ENCODE assay signal across 18 cellular contexts in the genomic region with DNA sequence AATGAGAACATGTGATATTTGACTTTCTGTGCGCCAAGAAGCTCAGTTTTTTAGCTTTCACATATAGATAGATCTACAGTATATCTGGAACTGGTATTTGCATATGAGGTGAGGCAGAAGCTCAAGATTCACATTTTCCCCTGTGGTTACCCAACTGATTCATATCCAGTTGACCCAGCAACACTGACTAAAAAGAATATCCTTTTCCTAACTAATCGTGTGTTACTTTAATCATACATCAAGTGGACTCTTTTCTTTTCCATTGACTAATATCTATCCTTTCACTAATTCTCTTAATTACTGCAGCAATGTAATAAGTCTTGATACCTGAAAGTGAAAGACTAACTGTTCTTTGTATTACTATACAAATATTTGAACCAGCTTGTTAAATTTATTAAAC.
DNase-seq lines count a peak whose midpoint lies in the region; ATAC-seq, FAIRE-seq and TF ChIP-seq lines count a peak whose summit lies in the region.
"Had no signal": no experiment of that assay in that cellular context is flagged by ENCODE, and none has a peak within 500 bp of the region (broad histone marks: within the 10 kb centered on the region; RNA-seq: fewer than 3 reads in every experiment).

No MANE protein-coding gene starts in this region.

- peak overlapping the region; percentile 21 for H3K27ac Mint-ChIP-seq in activated CD4-positive, alpha-beta T cell treated with anti-CD3 and anti-CD28 coated beads, Interleukin-2, amount 10 ng/mL, durations not matched to agents 24 days and 14 days
- H3K27ac Mint-ChIP-seq in effector memory CD8-positive, alpha-beta T cell: no peak overlapping the region
- H3K27ac Mint-ChIP-seq in CD8-positive, alpha-beta T cell: no peak overlapping the region
- H3K27ac Mint-ChIP-seq: neural progenitor cell had no signal

- in situ Hi-C loops in GM12878 (cut with MboI): no loop called here

- FAIRE-seq in GM12878 (lab: Jason Lieb, UNC): no peak

- no peaks in the 10 kb centered on the region for H4K20me1 ChIP-seq in GM12878 (ENCODE audit: control insufficient read depth, insufficient read depth)

- H3K27ac ChIP-seq in GM12878 (ENCODE audit: control insufficient read depth, insufficient read depth): no peak overlapping the region
- H3K27ac ChIP-seq in CD8-positive, alpha-beta T cell (ENCODE audit: low read depth, low read length): no peak overlapping the region
- H3K27ac ChIP-seq: C4-2B, gastroesophageal sphincter, HL-60, neural progenitor cell, PC-9 had no signal

- peaks cover 2% of the 10 kb centered on the region for H3K27me3 Mint-ChIP-seq in activated CD4-positive, alpha-beta T cell treated with anti-CD3 and anti-CD28 coated beads, Interleukin-2, amount 10 ng/mL, durations not matched to agents 24 days and 14 days
- H3K27me3 Mint-ChIP-seq in effector memory CD8-positive, alpha-beta T cell: no peaks in the 10 kb centered on the region
- H3K27me3 Mint-ChIP-seq in CD8-positive, alpha-beta T cell (ENCODE audit: low read depth): no peaks in the 10 kb centered on the region

- H3K4me1 Mint-ChIP-seq in activated CD4-positive, alpha-beta T cell treated with anti-CD3 and anti-CD28 coated beads, Interleukin-2, amount 10 ng/mL, durations not matched to agents 24 days and 14 days: peaks cover 40% of the 10 kb centered on the region
- H3K4me1 Mint-ChIP-seq in effector memory CD8-positive, alpha-beta T cell (ENCODE audit: low read depth in 2 of 2): peaks cover 26 to 32% of the 10 kb centered on the region in 2 donors
- peaks cover 31% of the 10 kb centered on the region for H3K4me1 Mint-ChIP-seq in CD8-positive, alpha-beta T cell (ENCODE audit: low read depth)
- H3K4me1 Mint-ChIP-seq: neural progenitor cell had no signal

- no peak for TF ChIP-seq RAD21 in GM12878 (IDR thresholded peaks at IDR 0.05; ENCODE audit: insufficient read depth, low read depth, low read length)

- peaks cover 30% of the 10 kb centered on the region for H3K9me3 Mint-ChIP-seq in activated CD4-positive, alpha-beta T cell treated with anti-CD3 and anti-CD28 coated beads, Interleukin-2, amount 10 ng/mL, durations not matched to agents 24 days and 14 days
- peaks cover 0 to 4% of the 10 kb centered on the region in 2 donors for H3K9me3 Mint-ChIP-seq in effector memory CD8-positive, alpha-beta T cell
- peaks cover 23% of the 10 kb centered on the region for H3K9me3 Mint-ChIP-seq in CD8-positive, alpha-beta T cell

- 2% methylated on average over 2 of the region's 2 CpGs for WGBS in GM12878 (ENCODE audit: insufficient coverage, insufficient replicate concordance, low lambda C conversion rate, missing lambda C conversion rate)

- no peaks in the 10 kb centered on the region for H3K27me3 ChIP-seq in GM12878 (replicated peaks in 1 of 2; ENCODE audit: control insufficient read depth in 2 of 2, insufficient read depth in 2 of 2, low read length in 1 of 2)
- H3K27me3 ChIP-seq in CD8-positive, alpha-beta T cell (ENCODE audit: insufficient read depth, low read length): no peaks in the 10 kb centered on the region
- H3K27me3 ChIP-seq: gastroesophageal sphincter, neural progenitor cell had no signal

- SMC1A ChIA-PET in GM12878 (lab: Charles Lee; ENCODE audit: uncharacterized antibody, unreplicated experiment): no interaction called here

- H3K4me3 ChIP-seq in GM12878: no peak overlapping the region
- no peak overlapping the region for H3K4me3 ChIP-seq in CD8-positive, alpha-beta T cell (ENCODE audit: low read depth, low read length)
- H3K4me3 ChIP-seq: gastroesophageal sphincter, neural progenitor cell, PC-9 had no signal

- H2AFZ ChIP-seq in GM12878 (ENCODE audit: control insufficient read depth, low read depth, low read length): no peak overlapping the region
- H2AFZ ChIP-seq: neural progenitor cell, PC-9 had no signal

- peaks cover 28% of the 10 kb centered on the region for H3K36me3 Mint-ChIP-seq in activated CD4-positive, alpha-beta T cell treated with anti-CD3 and anti-CD28 coated beads, Interleukin-2, amount 10 ng/mL, durations not matched to agents 24 days and 14 days (ENCODE audit: low read depth)
- H3K36me3 Mint-ChIP-seq in effector memory CD8-positive, alpha-beta T cell (ENCODE audit: insufficient read depth): no peaks in the 10 kb centered on the region
- H3K36me3 Mint-ChIP-seq in CD8-positive, alpha-beta T cell: peaks cover 17% of the 10 kb centered on the region

- TF ChIP-seq POLR2A in GM12878 (IDR thresholded peaks at IDR 0.05; ENCODE audit: low read depth, low read length): no peak

- POLR2A ChIA-PET in GM12878 (lab: Charles Lee): no interaction called here
- POLR2A ChIA-PET in CD8-positive, alpha-beta T cell (lab: Charles Lee): no interaction called here

- peak in 1 of 2 experiments; percentile 31; a peak in 1 of 4 replicates for TF ChIP-seq EP300 in GM12878 (IDR thresholded peaks at IDR 0.05; ENCODE audit: borderline replicate concordance in 1 of 2, control insufficient read depth in 1 of 2, low read depth in 2 of 2, low read length in 2 of 2)

- ATAC-seq in GM21367 (IDR thresholded peaks at IDR 0.05; ENCODE audit: unreplicated experiment) (peak; percentile 65), HG03280 (IDR thresholded peaks at IDR 0.05; ENCODE audit: unreplicated experiment) (peak; percentile 78), GM12878 (peak; percentile 98)
- ATAC-seq in effector memory CD8-positive, alpha-beta T cell (replicated peaks): no peak
- ATAC-seq in CD8-positive, alpha-beta T cell: no peak
- ATAC-seq: gastroesophageal sphincter, right cardiac atrium had no signal

- H3K9me3 ChIP-seq in GM12878 (replicated peaks; ENCODE audit: control insufficient read depth, insufficient read depth, low read length): no peaks in the 10 kb centered on the region
- H3K9me3 ChIP-seq in CD8-positive, alpha-beta T cell (ENCODE audit: low read length): no peaks in the 10 kb centered on the region
- H3K9me3 ChIP-seq: SK-N-SH had no signal

- H3K9ac ChIP-seq in GM12878 (ENCODE audit: control insufficient read depth, insufficient read depth, low read length): no peak overlapping the region
- H3K9ac ChIP-seq: neural progenitor cell, SK-N-SH had no signal

- H3K79me2 ChIP-seq in GM12878 (ENCODE audit: control insufficient read depth, insufficient read depth, low read length): no peaks in the 10 kb centered on the region

- no peak for TF ChIP-seq CTCF in GM12878 (IDR thresholded peaks at IDR 0.05 in 2 of 3, conservative IDR thresholded peaks at IDR 0.05 in 1 of 3; ENCODE audit: control insufficient read depth in 2 of 3, extremely low read depth in 1 of 3, insufficient read depth in 1 of 3, low read depth in 3 of 3, low read length in 3 of 3)
- TF ChIP-seq CTCF in CD8-positive, alpha-beta T cell (IDR thresholded peaks at IDR 0.05): no peak

- no peaks in the 10 kb centered on the region for H3K4me1 ChIP-seq in GM12878 (ENCODE audit: control insufficient read depth, insufficient read depth, low read length)
- H3K4me1 ChIP-seq in CD8-positive, alpha-beta T cell (ENCODE audit: insufficient read depth, low read length): peaks cover 7% of the 10 kb centered on the region
- H3K4me1 ChIP-seq: gastroesophageal sphincter, neural progenitor cell had no signal

- H3K4me2 ChIP-seq in GM12878 (ENCODE audit: control insufficient read depth, insufficient read depth): no peak overlapping the region
- H3K4me2 ChIP-seq: neural progenitor cell, PC-9, SK-N-SH had no signal

- H3K36me3 ChIP-seq in GM12878 (ENCODE audit: control insufficient read depth in 2 of 2, insufficient read depth in 2 of 2, low read length in 1 of 2): no peaks in the 10 kb centered on the region
- no peaks in the 10 kb centered on the region for H3K36me3 ChIP-seq in CD8-positive, alpha-beta T cell (ENCODE audit: insufficient read depth, low read length)
- H3K36me3 ChIP-seq: gastroesophageal sphincter, neural progenitor cell had no signal

- intact Hi-C loops in activated CD4-positive, alpha-beta T cell treated with anti-CD3 and anti-CD28 coated beads, Interleukin-2, amount 10 ng/mL, durations not matched to agents 24 days and 14 days (cut with micrococcal nuclease): loop anchor here (1.0 to 5.0 kb wide), 6 partner anchors 123 to 243 kb away; no protein-coding TSS in a partner anchor
- intact Hi-C loops in GM12878 (cut with micrococcal nuclease; ENCODE audit: unreplicated experiment): no loop called here
- intact Hi-C loops in CD8-positive, alpha-beta T cell (cut with DNase I, micrococcal nuclease): no loop called here

- RAD21 ChIA-PET in GM12878 (lab: Charles Lee; ENCODE audit: unreplicated experiment): interaction anchor here (0.9 kb wide), 1 partner anchor 67 kb away, joined by 3 read pairs; no protein-coding TSS in a partner anchor

- no peak for DNase-seq in activated CD4-positive, alpha-beta T cell treated with anti-CD3 and anti-CD28 coated beads, Interleukin-2, amount 10 ng/mL, durations not matched to agents 24 days and 14 days
- no peak for DNase-seq in activated CD4-positive, alpha-beta T cell treated with anti-CD3 and anti-CD28 coated beads for 4 hours
- peak; percentile 32 for DNase-seq in GM12878 (ENCODE audit: low read depth, low spot score)
- no peak for DNase-seq in effector memory CD8-positive, alpha-beta T cell
- no peak for DNase-seq in islet precursor cell
- no peak for DNase-seq in CD8-positive, alpha-beta T cell
- DNase-seq: KG1, mesendoderm, NCI-H1417 treated with DMSO at 0.1 percent for 48 hours, PC-9, right cardiac atrium, SK-N-SH had no signal

- CTCF ChIA-PET in GM12878 (lab: Yijun Ruan, JAX): interaction anchor here (0.7 kb wide), 1 partner anchor 489 kb away, joined by 3 read pairs; no protein-coding TSS in a partner anchor
- CTCF ChIA-PET in CD8-positive, alpha-beta T cell (lab: Charles Lee): no interaction called here

- no TSS peak for BruUV-seq in GM12878 (replicated peaks; lab: Mats Ljungman, UMichigan)

- H3K4me3 Mint-ChIP-seq in activated CD4-positive, alpha-beta T cell treated with anti-CD3 and anti-CD28 coated beads, Interleukin-2, amount 10 ng/mL, durations not matched to agents 24 days and 14 days: no peak overlapping the region
- no peak overlapping the region for H3K4me3 Mint-ChIP-seq in effector memory CD8-positive, alpha-beta T cell
- no peak overlapping the region for H3K4me3 Mint-ChIP-seq in CD8-positive, alpha-beta T cell
- H3K4me3 Mint-ChIP-seq: neural progenitor cell had no signal

TF ChIP-seq in GM12878, 131 proteins besides CTCF, POLR2A, EP300 and RAD21 (continues in another document):
- TF ChIP-seq EED (IDR thresholded peaks at IDR 0.05; ENCODE audit: low read depth) (no peak), BHLHE40 (IDR thresholded peaks at IDR 0.05; ENCODE audit: borderline replicate concordance in 1 of 2, low read depth in 2 of 2, low read length in 1 of 2) (peak in 1 of 2 experiments; percentile 15; a peak in 1 of 4 replicates), EGR1 (IDR thresholded peaks at IDR 0.05; ENCODE audit: borderline replicate concordance in 1 of 2, low read depth in 2 of 2, low read length in 2 of 2) (no peak), CHD2 (IDR thresholded peaks at IDR 0.05; ENCODE audit: borderline replicate concordance, low read depth, low read length) (no peak)

Comparison
In these comparisons a context has a peak if more than half of its experiments do, and no peak if none do; other contexts are left out.
1. ATAC-seq: peak in GM21367 (single experiment), HG03280 (single experiment) and GM12878 (single experiment); none in effector memory CD8-positive, alpha-beta T cell (single experiment) and CD8-positive, alpha-beta T cell (single experiment).